29 cellular contexts compared by ENCODE assay signal in the genomic region with DNA sequence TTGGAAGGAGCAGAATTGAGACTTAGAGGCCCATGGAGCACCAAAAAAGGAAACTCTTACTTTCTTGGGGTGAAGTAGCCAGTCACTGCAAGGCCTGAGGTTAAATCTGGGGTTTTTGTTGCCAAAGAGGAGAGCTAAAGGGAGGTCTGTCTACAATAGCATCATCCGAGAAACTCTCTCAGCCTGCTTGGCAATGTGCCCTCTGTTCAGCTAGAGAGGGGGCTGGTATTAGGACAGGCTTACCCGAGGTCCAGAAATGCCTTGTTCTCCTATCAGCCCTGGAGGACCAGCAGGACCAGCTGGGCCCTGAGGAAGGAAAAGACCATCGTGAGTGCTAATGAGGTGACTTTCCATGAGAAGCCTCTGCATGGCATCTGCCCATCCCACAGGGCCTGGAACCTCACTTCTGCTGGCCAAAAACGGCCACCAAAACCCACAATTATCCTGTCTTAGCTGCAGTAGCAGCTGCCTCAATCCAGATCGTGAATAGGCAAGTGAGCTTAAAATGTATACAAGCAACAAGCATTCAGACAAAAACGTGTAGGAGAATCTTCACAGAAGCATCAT.
DNase-seq lines count a peak whose midpoint lies in the region; ATAC-seq and TF ChIP-seq lines count a peak whose summit lies in the region.
"Had no signal": no experiment of that assay in that cellular context is flagged by ENCODE, and none has a peak within 500 bp of the region (broad histone marks: within the 10 kb centered on the region; RNA-seq: fewer than 3 reads in every experiment).

No MANE protein-coding gene starts in this region.

- no peaks in the 10 kb centered on the region for H3K9me3 ChIP-seq in hepatocyte (ENCODE audit: low read depth)
- H3K9me3 ChIP-seq in sigmoid colon, result no peaks in the 10 kb centered on the region
- H3K9me3 ChIP-seq: BLaER1 treated with 17β-estradiol and CSF1 and Interleukin-3, amounts not matched to agents 10 nM and 100 nM; left lung; testis had no signal

- H3K4me3 ChIP-seq in AG10803 (ENCODE audit: low read length) (no peak overlapping the region), hepatocyte (no peak overlapping the region), sigmoid colon (no peak overlapping the region)
- H3K4me3 ChIP-seq: BLaER1 treated with 17β-estradiol and CSF1 and Interleukin-3, amounts not matched to agents 10 nM and 100 nM; coronary artery; left lung; testis had no signal

- H3K27ac ChIP-seq in RWPE1 (peak overlapping the region; percentile 47), hepatocyte (peak overlapping the region; percentile 16), sigmoid colon (peak overlapping the region in 3 of 4 donors; percentile 70 to 91 (median 79))
- H3K27ac ChIP-seq: BLaER1 treated with 17β-estradiol and CSF1 and Interleukin-3, amounts not matched to agents 10 nM and 100 nM; coronary artery; VCaP had no signal

- no peaks in the 10 kb centered on the region for H3K79me2 ChIP-seq in hepatocyte

- CTCF ChIA-PET in RWPE1 (lab: Yijun Ruan, JAX), result interaction anchor here (0.6 to 0.8 kb wide), 3 partner anchors 15 to 187 kb away, joined by 3 read pairs; no protein-coding TSS in a partner anchor

- intact Hi-C loops in sigmoid colon (cut with DNase I), result no loop called here

- no peaks in the 10 kb centered on the region for H4K20me1 ChIP-seq in hepatocyte (ENCODE audit: insufficient read depth, poor library complexity, severe bottlenecking)
- H4K20me1 ChIP-seq: BLaER1 treated with 17β-estradiol and CSF1 and Interleukin-3, amounts not matched to agents 10 nM and 100 nM had no signal

- no peak for TF ChIP-seq EP300 in sigmoid colon (IDR thresholded peaks at IDR 0.05)

- H2AFZ ChIP-seq in hepatocyte, result no peak overlapping the region

- POLR2A ChIA-PET in RWPE1 (lab: Yijun Ruan, JAX; ENCODE audit: low non-redundant PET), result no interaction called here
- POLR2A ChIA-PET in naive thymus-derived CD8-positive, alpha-beta T cell (lab: Charles Lee), result no interaction called here

- H3K9me2 ChIP-seq in hepatocyte (replicated peaks; ENCODE audit: insufficient read depth), result no peaks in the 10 kb centered on the region

- TF ChIP-seq POLR2A in sigmoid colon (IDR thresholded peaks at IDR 0.05), result no peak

- no peaks in the 10 kb centered on the region for H3K27me3 Mint-ChIP-seq in naive thymus-derived CD8-positive, alpha-beta T cell
- H3K27me3 Mint-ChIP-seq: activated CD4-positive, alpha-beta T cell treated with anti-CD3 and anti-CD28 coated beads for 36 hours had no signal

- no peaks in the 10 kb centered on the region for H3K4me1 Mint-ChIP-seq in naive thymus-derived CD8-positive, alpha-beta T cell
- H3K4me1 Mint-ChIP-seq: activated CD4-positive, alpha-beta T cell treated with anti-CD3 and anti-CD28 coated beads for 36 hours had no signal

- H3K27ac Mint-ChIP-seq in naive thymus-derived CD8-positive, alpha-beta T cell, result peak overlapping the region in 1 of 10 donors; percentile 74
- H3K27ac Mint-ChIP-seq: activated CD4-positive, alpha-beta T cell treated with anti-CD3 and anti-CD28 coated beads for 36 hours had no signal

- no peak overlapping the region for H3K4me3 Mint-ChIP-seq in naive thymus-derived CD8-positive, alpha-beta T cell
- H3K4me3 Mint-ChIP-seq: activated CD4-positive, alpha-beta T cell treated with anti-CD3 and anti-CD28 coated beads for 36 hours; activated T-cell treated with anti-CD3 and anti-CD28 coated beads, Interleukin-2, amount 50 U/mL, for 4 hours had no signal

- H3K9me3 Mint-ChIP-seq in naive thymus-derived CD8-positive, alpha-beta T cell, result no peaks in the 10 kb centered on the region
- H3K9me3 Mint-ChIP-seq: activated T-cell treated with anti-CD3 and anti-CD28 coated beads, Interleukin-2, amount 50 U/mL, for 4 hours had no signal

- H3K4me2 ChIP-seq in hepatocyte, result no peak overlapping the region
- H3K4me2 ChIP-seq: BLaER1 treated with 17β-estradiol and CSF1 and Interleukin-3, amounts not matched to agents 10 nM and 100 nM had no signal

- WGBS in hepatocyte (ENCODE audit: low lambda C conversion rate, missing lambda C conversion rate), result 81% methylated on average over 6 of the region's 6 CpGs
- WGBS in sigmoid colon, 2 donors, result 47 to 74% methylated on average over 6 of the region's 6 CpGs

- H3K36me3 ChIP-seq in hepatocyte (replicated peaks; ENCODE audit: insufficient read depth, low read depth) (no peaks in the 10 kb centered on the region), sigmoid colon (peaks cover 22 to 100% (median 58%) of the 10 kb centered on the region in 4 donors)
- H3K36me3 ChIP-seq: BLaER1 treated with 17β-estradiol and CSF1 and Interleukin-3, amounts not matched to agents 10 nM and 100 nM; left lung had no signal

- peak; percentile 47 for DNase-seq in AG10803 (ENCODE audit: low read depth)
- no peak for DNase-seq in RWPE1 (ENCODE audit: low spot score)
- no peak for DNase-seq in hepatocyte (ENCODE audit: low spot score)
- DNase-seq in sigmoid colon, result no peak
- DNase-seq in HuH-7.5 (ENCODE audit: low spot score), result no peak
- DNase-seq in retina, result no peak
- DNase-seq in naive thymus-derived CD8-positive, alpha-beta T cell, result no peak
- DNase-seq: activated CD4-positive, alpha-beta T cell treated with anti-CD3 and anti-CD28 coated beads for 36 hours; activated gamma-delta T cell treated with Interleukin-2 at 50 U/mL for 16 hours; activated T-cell treated with anti-CD3 and anti-CD28 coated beads, Interleukin-2, amount 50 U/mL, for 4 hours; caudate nucleus; effector CD8-positive, alpha-beta T cell; head of caudate nucleus; islet precursor cell; KG1; left lung; NCI-H1105; NCI-H187 treated with DMSO at 0.1 percent for 48 hours; NCI-H2171; NCI-H524; nucleus accumbens; SHP77; small intestine; stimulated activated naive CD8-positive, alpha-beta T cell treated with anti-CD3 and anti-CD28 coated beads, Interleukin-15, Interleukin-2, amounts not matched to agents 100 U/mL and 50 U/mL, for 24 hours; T-helper 9 cell; testis had no signal

- H3K27me3 ChIP-seq in hepatocyte (no peaks in the 10 kb centered on the region), sigmoid colon (no peaks in the 10 kb centered on the region)
- H3K27me3 ChIP-seq: BLaER1 treated with 17β-estradiol and CSF1 and Interleukin-3, amounts not matched to agents 10 nM and 100 nM; testis had no signal

- H3K4me1 ChIP-seq in hepatocyte (ENCODE audit: insufficient read depth) (peaks cover 6% of the 10 kb centered on the region), sigmoid colon (peaks cover 0 to 53% (median 50%) of the 10 kb centered on the region in 4 donors)
- H3K4me1 ChIP-seq: BLaER1 treated with 17β-estradiol and CSF1 and Interleukin-3, amounts not matched to agents 10 nM and 100 nM; left lung; testis had no signal

- TF ChIP-seq CTCF in AG10803 (conservative IDR thresholded peaks at IDR 0.05; ENCODE audit: low read length) (no peak; the same call in 1 of the 2 replicates), RWPE1 (conservative IDR thresholded peaks at IDR 0.05; ENCODE audit: low read depth) (no peak), hepatocyte (IDR thresholded peaks at IDR 0.05; ENCODE audit: poor library complexity) (no peak), sigmoid colon (IDR thresholded peaks at IDR 0.05) (no peak)

- H3K36me3 Mint-ChIP-seq in naive thymus-derived CD8-positive, alpha-beta T cell, result peaks cover 0 to 11% (median 6%) of the 10 kb centered on the region in 3 donors

- ATAC-seq in naive thymus-derived CD8-positive, alpha-beta T cell, result no peak
- ATAC-seq: activated CD4-positive, alpha-beta T cell treated with anti-CD3 and anti-CD28 coated beads for 36 hours; activated T-cell treated with anti-CD3 and anti-CD28 coated beads, Interleukin-2, amount 50 U/mL, for 4 hours; left lung; stimulated activated naive CD8-positive, alpha-beta T cell treated with anti-CD3 and anti-CD28 coated beads, Interleukin-15, Interleukin-2, amounts not matched to agents 100 U/mL and 50 U/mL, for 24 hours had no signal

Comparison
In these comparisons a context has a peak if more than half of its experiments do, and no peak if none do; other contexts are left out.
1. H3K27ac ChIP-seq: peak in every context shown above with its lines; median percentile 79 in sigmoid colon; 47 in RWPE1; 16 in hepatocyte.